ENCODE assay signal across 16 cellular contexts in genomic region chr15:71680079-71680461, GRCh38.
DNase-seq lines count a peak whose midpoint lies in the region; ATAC-seq, FAIRE-seq and TF ChIP-seq lines count a peak whose summit lies in the region.
"Had no signal": no experiment of that assay in that cellular context is flagged by ENCODE, and none has a peak within 500 bp of the region (broad histone marks: within the 10 kb centered on the region; RNA-seq: fewer than 3 reads in every experiment).

No MANE protein-coding gene starts in this region.

- H4K5ac ChIP-seq in H1 (ENCODE audit: insufficient read length, low read depth, low read length): no peak overlapping the region

- H3K36me3 Mint-ChIP-seq in mesothelial cell of epicardium: no peaks in the 10 kb centered on the region

- no peak overlapping the region for H2AK5ac ChIP-seq in H1 (ENCODE audit: low read depth, low read length)

- H3K27me3 ChIP-seq in H1 (replicated peaks in 1 of 4; ENCODE audit: control insufficient read depth in 3 of 4, extremely low read depth in 1 of 4, insufficient read depth in 3 of 4, low read length in 3 of 4): no peaks in the 10 kb centered on the region
- H3K27me3 ChIP-seq: testis had no signal

- no peak overlapping the region for H3K14ac ChIP-seq in H1 (ENCODE audit: insufficient read length)

- H2BK12ac ChIP-seq in H1 (ENCODE audit: low read depth, low read length): no peak overlapping the region

- 93% methylated on average over 2 of the region's 2 CpGs for WGBS in A549 (ENCODE audit: missing lambda C conversion rate)
- WGBS in H1 (ENCODE audit: extremely low coverage in 1 of 2, insufficient coverage in 1 of 2, insufficient read length in 1 of 2, insufficient replicate concordance in 2 of 2, low coverage in 1 of 2, low lambda C conversion rate in 2 of 2, missing lambda C conversion rate in 1 of 2), 2 experiments: 91% methylated on average over 2 of the region's 2 CpGs; no CpG with 5 or more reads in 1 of the 2 experiments

- FAIRE-seq in A549 (lab: Jason Lieb, UNC) (no peak), H1 (lab: Jason Lieb, UNC) (peak; percentile 82)

- no peaks in the 10 kb centered on the region for H3K79me1 ChIP-seq in H1 (ENCODE audit: low read depth, low read length)

- no peak overlapping the region for H3K4me3 ChIP-seq in A549
- no peak overlapping the region for H3K4me3 ChIP-seq in HEK293 (ENCODE audit: low read depth, low read length)
- no peak overlapping the region for H3K4me3 ChIP-seq in H1 (ENCODE audit: extremely low read depth in 1 of 4, insufficient read depth in 2 of 4, low read depth in 3 of 4, low read length in 4 of 4)
- H3K4me3 ChIP-seq: testis had no signal

- H3K27ac Mint-ChIP-seq in mesothelial cell of epicardium: peak overlapping the region; percentile 86
- H3K27ac Mint-ChIP-seq: dendritic cell treated with granulocyte-macrophage colony-stimulating factor and Interleukin-4, amounts not matched to agents 40 ng/mL and 50 ng/mL, for 4 days had no signal

- H4K8ac ChIP-seq in H1 (ENCODE audit: extremely low read depth, insufficient read depth, low read length): no peak overlapping the region

- peaks cover 86% of the 10 kb centered on the region for H3K4me1 Mint-ChIP-seq in mesothelial cell of epicardium

- H3K9me3 ChIP-seq in A549 (no peaks in the 10 kb centered on the region), HEK293 (ENCODE audit: control insufficient read depth, insufficient read depth, low read depth, low read length) (no peaks in the 10 kb centered on the region), H1 (ENCODE audit: insufficient read depth in 2 of 2, low read depth in 1 of 2, low read length in 1 of 2) (no peaks in the 10 kb centered on the region)
- H3K9me3 ChIP-seq: testis had no signal

- H3K4me3 Mint-ChIP-seq in mesothelial cell of epicardium: no peak overlapping the region
- H3K4me3 Mint-ChIP-seq: dendritic cell treated with granulocyte-macrophage colony-stimulating factor and Interleukin-4, amounts not matched to agents 40 ng/mL and 50 ng/mL, for 4 days had no signal

- CTCF ChIA-PET in A549 (lab: Yijun Ruan, JAX): interaction anchor here (1.2 kb wide), 1 partner anchor 49 kb away, joined by 4 read pairs; no protein-coding TSS in a partner anchor
- CTCF ChIA-PET in HEK293 (lab: Yijun Ruan, JAX): interaction anchor here (1.6 kb wide), 1 partner anchor 28 kb away, joined by 3 read pairs; no protein-coding TSS in a partner anchor
- CTCF ChIA-PET in H1 (lab: Charles Lee; ENCODE audit: partially characterized antibody): no interaction called here

- no peak overlapping the region for H2BK5ac ChIP-seq in H1 (ENCODE audit: low read depth, low read length)

- no peak overlapping the region for H2BK20ac ChIP-seq in H1 (ENCODE audit: low read length)

- H3K4me1 ChIP-seq in A549 (peaks cover 54% of the 10 kb centered on the region), HEK293 (ENCODE audit: control insufficient read depth, insufficient read depth, low read length) (peaks cover 21% of the 10 kb centered on the region), H1 (replicated peaks in 1 of 4; ENCODE audit: control insufficient read depth in 3 of 4, insufficient read depth in 4 of 4, low read length in 3 of 4) (peaks cover 4 to 8% (median 5%) of the 10 kb centered on the region in 4 experiments; a peak in 5 of 7 replicates)
- H3K4me1 ChIP-seq: parathyroid adenoma, testis had no signal

- H3K23ac ChIP-seq in H1 (ENCODE audit: insufficient read length): no peak overlapping the region

- H3K36me3 ChIP-seq in HEK293 (ENCODE audit: control insufficient read depth in 2 of 2, insufficient read depth in 1 of 2, low read length in 2 of 2): no peaks in the 10 kb centered on the region
- H3K36me3 ChIP-seq in H1 (ENCODE audit: control insufficient read depth in 2 of 4, insufficient read depth in 4 of 4, low read length in 3 of 4): no peaks in the 10 kb centered on the region

- no peak overlapping the region for H2AFZ ChIP-seq in H1 (ENCODE audit: low read length)
- H2AFZ ChIP-seq: parathyroid adenoma had no signal

- H3K9me3 Mint-ChIP-seq in mesothelial cell of epicardium: no peaks in the 10 kb centered on the region
- H3K9me3 Mint-ChIP-seq: dendritic cell treated with granulocyte-macrophage colony-stimulating factor and Interleukin-4, amounts not matched to agents 40 ng/mL and 50 ng/mL, for 4 days had no signal

- no peak for TF ChIP-seq RAD21 in A549 (conservative IDR thresholded peaks at IDR 0.05 in 1 of 2, IDR thresholded peaks at IDR 0.05 in 1 of 2)
- no peak for TF ChIP-seq RAD21 in H1 (IDR thresholded peaks at IDR 0.05 in 1 of 2, conservative IDR thresholded peaks at IDR 0.05 in 1 of 2; ENCODE audit: low read depth in 2 of 2, low read length in 2 of 2)

- no peak for ATAC-seq in A549

- TF ChIP-seq CTCF in A549 (IDR thresholded peaks at IDR 0.05) (no peak), HEK293 (tag by site-specific recombination; IDR thresholded peaks at IDR 0.05) (no peak), H1 (IDR thresholded peaks at IDR 0.05; ENCODE audit: control extremely low read depth in 1 of 3, insufficient read depth in 1 of 3, low read depth in 1 of 3, low read length in 3 of 3) (no peak), mesothelial cell of epicardium (IDR thresholded peaks at IDR 0.05; ENCODE audit: unreplicated experiment) (no peak), GM10266 (IDR thresholded peaks at IDR 0.05; ENCODE audit: control insufficient read depth, insufficient read depth, low read depth, missing control alignments) (no peak)

- no peak overlapping the region for H3K56ac ChIP-seq in H1 (replicated peaks; ENCODE audit: insufficient read length, low read depth, low read length)

- no peaks in the 10 kb centered on the region for H3K27me3 Mint-ChIP-seq in mesothelial cell of epicardium (ENCODE audit: low read depth)

- H3K27ac ChIP-seq in A549 (peak overlapping the region in 1 of 2 experiments; percentile 3; a peak in 2 of 6 replicates), HEK293 (ENCODE audit: extremely low read depth, low read depth, low read length) (no peak overlapping the region), H1 (ENCODE audit: low read depth, low read length) (no peak overlapping the region)
- H3K27ac ChIP-seq: parathyroid adenoma, testis, VCaP had no signal

- no peak overlapping the region for H2BK15ac ChIP-seq in H1 (ENCODE audit: low read length)

- H3K9ac ChIP-seq in H1 (replicated peaks in 1 of 4; ENCODE audit: extremely low read depth in 1 of 4, low read depth in 3 of 4, low read length in 3 of 4): no peak overlapping the region
- H3K9ac ChIP-seq: parathyroid adenoma had no signal

- TF ChIP-seq EP300 in A549 (IDR thresholded peaks at IDR 0.05) (no peak), H1 (IDR thresholded peaks at IDR 0.05; ENCODE audit: borderline replicate concordance in 1 of 2, low read depth in 2 of 2, low read length in 2 of 2) (no peak)

- peak overlapping the region; percentile 27; the same call in 2 of the 3 replicates for H3K4me2 ChIP-seq in A549
- H3K4me2 ChIP-seq in H1 (ENCODE audit: insufficient read depth in 1 of 2, low read depth in 2 of 2, low read length in 2 of 2): no peak overlapping the region

- H2BK120ac ChIP-seq in H1 (replicated peaks; ENCODE audit: low read depth, low read length): no peak overlapping the region

- TF ChIP-seq POLR2A in A549 (IDR thresholded peaks at IDR 0.05; ENCODE audit: low read length): no peak
- TF ChIP-seq POLR2A in H1 (IDR thresholded peaks at IDR 0.05; ENCODE audit: control extremely low read depth in 1 of 2, low read depth in 2 of 2, low read length in 2 of 2): no peak

- H3K79me2 ChIP-seq in H1 (ENCODE audit: control insufficient read depth in 1 of 2, insufficient read depth in 2 of 2, low read length in 2 of 2): no peaks in the 10 kb centered on the region
- H3K79me2 ChIP-seq: parathyroid adenoma had no signal

- no peaks in the 10 kb centered on the region for H4K20me1 ChIP-seq in H1 (replicated peaks in 1 of 2; ENCODE audit: control insufficient read depth in 1 of 2, insufficient read depth in 2 of 2, low read length in 2 of 2)

- no peak for DNase-seq in A549 (ENCODE audit: low read depth in 1 of 2, low spot score in 1 of 2)
- DNase-seq in H1 (ENCODE audit: low read depth in 1 of 2, low spot score in 2 of 2): no peak
- no peak for DNase-seq in mesothelial cell of epicardium (ENCODE audit: low spot score in 2 of 2, unreplicated experiment in 2 of 2)
- DNase-seq in CD1c-positive myeloid dendritic cell (ENCODE audit: extremely low spot score): no peak
- no peak for DNase-seq in AML-193 (lab: John Stamatoyannopoulos, UW)
- DNase-seq in NK-92 (lab: John Stamatoyannopoulos, UW; ENCODE audit: unreplicated experiment): no peak
- DNase-seq in GM10266 (ENCODE audit: extremely low spot score): no peak
- DNase-seq: activated gamma-delta T cell treated with Interleukin-2 at 50 U/mL for 16 hours, DMS 273 treated with DMSO at 0.1 percent for 48 hours, MM.1S, NCI-H2029 treated with DMSO at 0.1 percent for 48 hours, testis had no signal

- no peak overlapping the region for H3K4ac ChIP-seq in H1 (replicated peaks; ENCODE audit: insufficient read length, low read depth, low read length)

- H3K23me2 ChIP-seq in H1 (ENCODE audit: low read depth, low read length): no peaks in the 10 kb centered on the region

- POLR2A ChIA-PET in A549 (lab: Yijun Ruan, JAX): no interaction called here
- POLR2A ChIA-PET in HEK293 (lab: Yijun Ruan, JAX): no interaction called here
- POLR2A ChIA-PET in H1 (lab: Charles Lee; ENCODE audit: partially characterized antibody): no interaction called here

- H3K18ac ChIP-seq in H1 (ENCODE audit: extremely low read depth, low read length): no peak overlapping the region

- H4K91ac ChIP-seq in H1 (replicated peaks; ENCODE audit: insufficient read length, low read length): no peak overlapping the region

TF ChIP-seq in A549, 52 proteins besides CTCF, POLR2A, EP300 and RAD21 (continues in another document):
- TF ChIP-seq NFE2L2 (conservative IDR thresholded peaks at IDR 0.05; ENCODE audit: low read length) (no peak), ZSCAN20 (CRISPR knock-in tag; IDR thresholded peaks at IDR 0.05) (no peak), HDAC2 (IDR thresholded peaks at IDR 0.05) (no peak)

TF ChIP-seq in HEK293, 187 proteins besides CTCF, POLR2A, EP300 and RAD21 (continues in another document):
- peak; percentile 70; the same call in 1 of the 2 replicates for TF ChIP-seq WT1 (tag by site-specific recombination; IDR thresholded peaks at IDR 0.05)

TF ChIP-seq in H1, 55 proteins besides CTCF, POLR2A, EP300 and RAD21 (continues in another document):
- TF ChIP-seq BCL11A (IDR thresholded peaks at IDR 0.05; ENCODE audit: low read depth in 2 of 2, low read length in 2 of 2): peak in 1 of 2 experiments; percentile 42
- TF ChIP-seq BACH1 (IDR thresholded peaks at IDR 0.05; ENCODE audit: low read length): no peak
